In the genomic region with DNA sequence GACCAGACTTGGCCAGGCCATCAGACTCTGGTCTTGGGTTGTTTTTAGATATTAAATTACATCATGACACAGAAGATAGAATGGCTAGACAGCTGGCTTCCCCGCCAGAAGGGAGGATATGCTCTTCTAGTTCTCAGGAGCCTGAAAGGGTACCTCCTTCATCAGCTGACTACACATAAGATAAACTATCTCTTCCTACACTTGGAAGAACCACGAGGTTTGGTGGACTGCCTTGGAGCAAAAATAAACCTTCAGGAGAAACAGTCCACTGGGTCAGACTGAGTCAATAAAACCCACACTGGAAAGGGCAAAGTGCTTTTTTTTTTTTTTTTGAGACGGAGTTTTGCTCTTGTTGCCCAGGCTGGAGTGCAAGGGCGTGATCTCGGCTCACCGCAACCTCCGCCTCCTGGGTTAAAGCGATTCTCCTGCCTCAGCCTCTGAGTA, we compare ENCODE assay signal across 19 cellular contexts. TPM values are rescaled to one million over a fixed set of nuclear protein-coding genes. Genes with fewer than 3 reads are reported as not detected.
DNase-seq lines count a peak whose midpoint lies in the region; ATAC-seq and TF ChIP-seq lines count a peak whose summit lies in the region.
"Had no signal": no experiment of that assay in that cellular context is flagged by ENCODE, and none has a peak within 500 bp of the region (broad histone marks: within the 10 kb centered on the region; RNA-seq: fewer than 3 reads in every experiment).

No MANE protein-coding gene starts in this region.

- no peak for TF ChIP-seq CTCF in chondrocyte (IDR thresholded peaks at IDR 0.05)
- TF ChIP-seq CTCF in kidney epithelial cell (IDR thresholded peaks at IDR 0.05; ENCODE audit: insufficient read depth, low read length, poor library complexity, severe bottlenecking): no peak
- TF ChIP-seq CTCF in smooth muscle cell (IDR thresholded peaks at IDR 0.05; ENCODE audit: borderline replicate concordance, insufficient read depth, poor library complexity, severe bottlenecking): no peak
- no peak for TF ChIP-seq CTCF in HFFc6 (IDR thresholded peaks at IDR 0.05)
- no peak for TF ChIP-seq CTCF in lower lobe of right lung (IDR thresholded peaks at IDR 0.05)

- H3K27ac Mint-ChIP-seq in chondrocyte (ENCODE audit: unreplicated experiment): peak overlapping the region; percentile 57
- H3K27ac Mint-ChIP-seq in HFFc6: no peak overlapping the region
- H3K27ac Mint-ChIP-seq: activated CD8-positive, alpha-beta memory T cell treated with anti-CD3 and anti-CD28 coated beads, Interleukin-2, amount 10 ng/mL, durations not matched to agents 7 days and 5 days; CD4-positive, CD25-positive, alpha-beta regulatory T cell had no signal

- intact Hi-C loops in lower lobe of right lung (cut with DNase I): no loop called here

- H3K4me1 Mint-ChIP-seq in chondrocyte (ENCODE audit: low read depth) (peaks cover 57% of the 10 kb centered on the region), HFFc6 (ENCODE audit: low read depth) (peaks cover 12% of the 10 kb centered on the region)
- H3K4me1 Mint-ChIP-seq: activated CD8-positive, alpha-beta memory T cell treated with anti-CD3 and anti-CD28 coated beads, Interleukin-2, amount 10 ng/mL, durations not matched to agents 7 days and 5 days; CD4-positive, CD25-positive, alpha-beta regulatory T cell had no signal

- H3K4me3 ChIP-seq in kidney epithelial cell (ENCODE audit: low read depth, low read length): no peak overlapping the region
- H3K4me3 ChIP-seq in smooth muscle cell: no peak overlapping the region
- no peak overlapping the region for H3K4me3 ChIP-seq in lower lobe of right lung
- H3K4me3 ChIP-seq: GM12878, ovary had no signal

- no peaks in the 10 kb centered on the region for H3K36me3 ChIP-seq in kidney epithelial cell (ENCODE audit: control insufficient read depth, insufficient read depth, low read length)
- H3K36me3 ChIP-seq in smooth muscle cell (ENCODE audit: low read depth): no peaks in the 10 kb centered on the region
- H3K36me3 ChIP-seq in lower lobe of right lung: no peaks in the 10 kb centered on the region
- H3K36me3 ChIP-seq: ovary had no signal

- H3K79me2 ChIP-seq in smooth muscle cell (ENCODE audit: low read depth): no peaks in the 10 kb centered on the region

- H3K27me3 ChIP-seq in kidney epithelial cell (ENCODE audit: control insufficient read depth, insufficient read depth, low read length) (peaks cover 4% of the 10 kb centered on the region), smooth muscle cell (ENCODE audit: low read depth) (no peaks in the 10 kb centered on the region), lower lobe of right lung (ENCODE audit: low read depth) (no peaks in the 10 kb centered on the region)
- H3K27me3 ChIP-seq: ovary had no signal

- peak; percentile 14 for DNase-seq in NCI-H2029 (lab: John Stamatoyannopoulos, UW)
- no peak for DNase-seq in NCI-H2029 treated with DMSO at 0.1 percent for 48 hours (lab: John Stamatoyannopoulos, UW)
- DNase-seq in chondrocyte (ENCODE audit: low spot score): no peak
- peak; percentile 25 for DNase-seq in kidney epithelial cell (ENCODE audit: low read depth)
- DNase-seq in smooth muscle cell (lab: John Stamatoyannopoulos, UW; ENCODE audit: unreplicated experiment): no peak
- DNase-seq in HFFc6: no peak
- DNase-seq in nucleus accumbens (lab: John Stamatoyannopoulos, UW): no peak
- DNase-seq in lower lobe of right lung: no peak
- DNase-seq: activated CD4-positive, CD25-positive, alpha-beta regulatory T cell; activated CD8-positive, alpha-beta memory T cell treated with anti-CD3 and anti-CD28 coated beads, Interleukin-2, amount 10 ng/mL, durations not matched to agents 7 days and 5 days; activated gamma-delta T cell; CD4-positive, CD25-positive, alpha-beta regulatory T cell; effector CD8-positive, alpha-beta T cell; foreskin fibroblast; NCI-H1092 treated with DMSO at 0.1 percent for 48 hours; NCI-H2227 treated with DMSO at 0.1 percent for 48 hours; ovary had no signal

- WGBS in smooth muscle cell (ENCODE audit: low lambda C conversion rate): 82% methylated on average over 8 of the region's 8 CpGs

- H3K4me2 ChIP-seq in smooth muscle cell: no peak overlapping the region

- H3K27ac ChIP-seq in smooth muscle cell (ENCODE audit: low read depth) (no peak overlapping the region), lower lobe of right lung (no peak overlapping the region)
- H3K27ac ChIP-seq: ovary had no signal

- H3K4me3 Mint-ChIP-seq in chondrocyte (ENCODE audit: unreplicated experiment) (no peak overlapping the region), HFFc6 (no peak overlapping the region)
- H3K4me3 Mint-ChIP-seq: activated CD8-positive, alpha-beta memory T cell treated with anti-CD3 and anti-CD28 coated beads, Interleukin-2, amount 10 ng/mL, durations not matched to agents 7 days and 5 days; brain; CD4-positive, CD25-positive, alpha-beta regulatory T cell had no signal

- H3K9me3 Mint-ChIP-seq in chondrocyte (ENCODE audit: low read depth): no peaks in the 10 kb centered on the region
- no peaks in the 10 kb centered on the region for H3K9me3 Mint-ChIP-seq in HFFc6
- H3K9me3 Mint-ChIP-seq: brain had no signal

- peak overlapping the region; percentile 46 for H2AFZ ChIP-seq in smooth muscle cell (ENCODE audit: low read depth)

- no peak for ATAC-seq in lower lobe of right lung
- ATAC-seq: activated CD8-positive, alpha-beta memory T cell treated with anti-CD3 and anti-CD28 coated beads, Interleukin-2, amount 10 ng/mL, durations not matched to agents 7 days and 5 days; GM12878 had no signal

- H3K9me3 ChIP-seq in smooth muscle cell (replicated peaks; ENCODE audit: low read depth) (no peaks in the 10 kb centered on the region), lower lobe of right lung (no peaks in the 10 kb centered on the region)
- H3K9me3 ChIP-seq: ovary had no signal

- H3K4me1 ChIP-seq in smooth muscle cell (ENCODE audit: low read depth) (peaks cover 7% of the 10 kb centered on the region), lower lobe of right lung (peaks cover 8% of the 10 kb centered on the region)

- H3K36me3 Mint-ChIP-seq in chondrocyte (ENCODE audit: low read depth) (no peaks in the 10 kb centered on the region), HFFc6 (ENCODE audit: low read depth) (no peaks in the 10 kb centered on the region)
- H3K36me3 Mint-ChIP-seq: activated CD8-positive, alpha-beta memory T cell treated with anti-CD3 and anti-CD28 coated beads, Interleukin-2, amount 10 ng/mL, durations not matched to agents 7 days and 5 days; brain; CD4-positive, CD25-positive, alpha-beta regulatory T cell had no signal

- no peaks in the 10 kb centered on the region for H3F3A ChIP-seq in smooth muscle cell (ENCODE audit: low read depth)

- H3K9ac ChIP-seq in smooth muscle cell (ENCODE audit: low read depth): no peak overlapping the region

- no peaks in the 10 kb centered on the region for H4K20me1 ChIP-seq in smooth muscle cell (ENCODE audit: low read depth)

- H3K27me3 Mint-ChIP-seq in chondrocyte (ENCODE audit: low read depth) (no peaks in the 10 kb centered on the region), HFFc6 (ENCODE audit: insufficient read depth) (peaks cover 8% of the 10 kb centered on the region)
- H3K27me3 Mint-ChIP-seq: brain had no signal

RNA-seq across cellular contexts. Expression of gene DYNC1LI1, which starts 26.3 kb away (rescaled TPM):
- total RNA-seq in chondrocyte: 56.9 to 73.1 TPM (median 69.2 TPM) in 3 replicates
- total RNA-seq in kidney epithelial cell: 36.3 and 41.8 TPM in 2 replicates
- 49.9 and 72.6 TPM in 2 replicates for total RNA-seq in smooth muscle cell
- 26.5 and 31.0 TPM in 2 replicates for polyA plus RNA-seq in smooth muscle cell
- 10 to 100 TPM; 43.6 to 51.8 (median 46.3) TPM for total RNA-seq in HFFc6 (2021; fragmentation: NEBNext Ultra II Directional; extraction: Animal tissue kit (Norgen Biotek cat#: 25700))
- 35.6 TPM for total RNA-seq in lower lobe of right lung

Comparison
In these comparisons a context has a peak if more than half of its experiments do, and no peak if none do; other contexts are left out.
1. DNase-seq: peak in NCI-H2029 (single experiment) and kidney epithelial cell (single experiment); none in NCI-H2029 treated with DMSO at 0.1 percent for 48 hours (single experiment), chondrocyte (single experiment), smooth muscle cell (single experiment), HFFc6 (single experiment), nucleus accumbens (0 of 56) and lower lobe of right lung (single experiment).